1 cellular context compared by ENCODE assay signal in genomic region chr15:75823860-75824613, GRCh38.
TF ChIP-seq lines count a peak whose summit lies in the region.

No MANE protein-coding gene starts in this region.

TF ChIP-seq in HCT116, 20 proteins besides CTCF, POLR2A, EP300 and RAD21 (continued from another document):
- no peak for TF ChIP-seq REST (IDR thresholded peaks at IDR 0.05; ENCODE audit: low read depth)
- no peak for TF ChIP-seq ELF1 (IDR thresholded peaks at IDR 0.05; ENCODE audit: borderline replicate concordance, low read depth)
